12 cellular contexts compared by ENCODE assay signal in the genomic region with DNA sequence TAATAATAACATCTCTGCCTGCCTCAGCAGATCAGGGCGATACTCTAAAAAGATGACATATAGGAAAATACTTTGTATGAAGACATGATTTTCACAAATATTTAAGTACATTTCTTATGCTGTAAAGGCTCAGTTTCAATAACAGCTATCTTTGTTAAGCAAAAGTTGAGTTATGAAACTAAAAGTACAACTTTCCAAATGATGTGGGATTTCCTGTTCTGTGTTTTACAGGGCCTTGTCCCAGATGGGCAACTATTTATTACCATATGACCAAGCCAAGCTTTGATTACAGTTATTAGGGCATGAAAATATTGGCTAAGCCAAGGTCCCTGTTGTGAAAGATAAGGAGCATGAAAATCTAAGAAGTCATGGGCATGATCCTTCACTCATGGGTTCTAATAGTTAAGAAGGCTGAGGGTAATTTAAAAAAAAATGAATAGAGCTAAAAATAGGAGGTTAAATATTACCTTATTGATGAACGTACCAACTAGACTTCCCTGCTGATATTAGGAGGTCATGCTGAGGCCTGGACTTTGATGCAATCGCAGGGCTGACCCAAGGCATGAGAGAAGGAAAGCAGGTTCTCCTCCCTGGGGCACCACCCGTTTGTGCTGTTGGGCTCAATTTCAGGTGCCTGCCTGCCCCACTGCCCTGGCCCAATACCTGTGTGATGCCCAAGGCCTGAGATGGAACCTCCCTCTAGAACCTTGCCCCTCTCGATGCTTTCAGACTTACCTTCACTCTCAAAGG.
DNase-seq lines count a peak whose midpoint lies in the region; ATAC-seq and TF ChIP-seq lines count a peak whose summit lies in the region.
"Had no signal": no experiment of that assay in that cellular context is flagged by ENCODE, and none has a peak within 500 bp of the region (broad histone marks: within the 10 kb centered on the region; RNA-seq: fewer than 3 reads in every experiment).

No MANE protein-coding gene starts in this region.

- no peak for TF ChIP-seq RAD21 in SK-N-SH (IDR thresholded peaks at IDR 0.05; ENCODE audit: low read length)

- H4K20me1 ChIP-seq in SK-N-SH (ENCODE audit: insufficient read depth) = no peaks in the 10 kb centered on the region

- ATAC-seq in GM21515 (IDR thresholded peaks at IDR 0.05; ENCODE audit: unreplicated experiment) (peak; percentile 64), HG03439 (IDR thresholded peaks at IDR 0.05; ENCODE audit: unreplicated experiment) (peak; percentile 43)

- H3K4me3 ChIP-seq in mesenchymal stem cell (ENCODE audit: insufficient read depth in 1 of 2, low read depth in 1 of 2, low read length in 2 of 2) = no peak overlapping the region
- no peak overlapping the region for H3K4me3 ChIP-seq in SK-N-SH (ENCODE audit: low read depth in 2 of 2, low read length in 1 of 2)

- peaks cover 1% of the 10 kb centered on the region for H3K9me3 Mint-ChIP-seq in activated CD4-positive, alpha-beta T cell treated with anti-CD3 and anti-CD28 coated beads, Interleukin-2, amount 10 ng/mL, durations not matched to agents 7 days and 5 days
- H3K9me3 Mint-ChIP-seq: dendritic cell treated with granulocyte-macrophage colony-stimulating factor and Interleukin-4, amounts not matched to agents 40 ng/mL and 50 ng/mL, for 4 days had no signal

- no peaks in the 10 kb centered on the region for H3K79me1 ChIP-seq in mesenchymal stem cell (replicated peaks; ENCODE audit: low read length, poor library complexity, severe bottlenecking)

- H4K91ac ChIP-seq in mesenchymal stem cell (ENCODE audit: low read length) = peak overlapping the region; percentile 53

- H3K27me3 Mint-ChIP-seq in activated CD4-positive, alpha-beta T cell treated with anti-CD3 and anti-CD28 coated beads, Interleukin-2, amount 10 ng/mL, durations not matched to agents 7 days and 5 days = no peaks in the 10 kb centered on the region
- H3K27me3 Mint-ChIP-seq: dendritic cell treated with granulocyte-macrophage colony-stimulating factor and Interleukin-4, amounts not matched to agents 40 ng/mL and 50 ng/mL, for 4 days had no signal

- H3K36me3 ChIP-seq in mesenchymal stem cell (ENCODE audit: control insufficient read depth in 1 of 2, insufficient read depth in 2 of 2, low read depth in 1 of 2, low read length in 2 of 2) (no peaks in the 10 kb centered on the region), SK-N-SH (replicated peaks in 1 of 2; ENCODE audit: control insufficient read depth in 1 of 2, insufficient read depth in 2 of 2, low read length in 1 of 2) (no peaks in the 10 kb centered on the region)

- no peak overlapping the region for H3K27ac ChIP-seq in mesenchymal stem cell (ENCODE audit: low read length, poor library complexity, severe bottlenecking)
- H3K27ac ChIP-seq in SK-N-SH (ENCODE audit: low read depth in 2 of 2, low read length in 1 of 2) = no peak overlapping the region

- CTCF ChIA-PET in activated CD4-positive, alpha-beta T cell treated with anti-CD3 and anti-CD28 coated beads, Interleukin-2, amount 10 ng/mL, durations not matched to agents 7 days and 5 days (lab: Charles Lee) = interaction anchor here (0.8 to 1.9 kb wide), 5 partner anchors 10 to 202 kb away, joined by 3 to 6 read pairs (median 4); no protein-coding TSS in a partner anchor
- CTCF ChIA-PET in SK-N-SH (lab: Yijun Ruan, JAX) = no interaction called here

- H4K8ac ChIP-seq in mesenchymal stem cell (ENCODE audit: low read length) = peak overlapping the region; percentile 77

- no peak for TF ChIP-seq CTCF in SK-N-SH (IDR thresholded peaks at IDR 0.05)

- H3K4ac ChIP-seq in mesenchymal stem cell (ENCODE audit: low read depth in 1 of 2, low read length in 2 of 2) = no peak overlapping the region

- H3K4me3 Mint-ChIP-seq in activated CD4-positive, alpha-beta T cell treated with anti-CD3 and anti-CD28 coated beads, Interleukin-2, amount 10 ng/mL, durations not matched to agents 7 days and 5 days = no peak overlapping the region
- H3K4me3 Mint-ChIP-seq: dendritic cell treated with granulocyte-macrophage colony-stimulating factor and Interleukin-4, amounts not matched to agents 40 ng/mL and 50 ng/mL, for 4 days had no signal

- H3K4me1 ChIP-seq in mesenchymal stem cell (ENCODE audit: control insufficient read depth, insufficient read depth, low read depth, low read length) (no peaks in the 10 kb centered on the region), SK-N-SH (ENCODE audit: control insufficient read depth in 1 of 2, insufficient read depth in 2 of 2, low read depth in 1 of 2, low read length in 1 of 2) (no peaks in the 10 kb centered on the region)

- H3K9me3 ChIP-seq in mesenchymal stem cell (ENCODE audit: control insufficient read depth, low read length) (no peaks in the 10 kb centered on the region), SK-N-SH (no peaks in the 10 kb centered on the region)

- POLR2A ChIA-PET in activated CD4-positive, alpha-beta T cell treated with anti-CD3 and anti-CD28 coated beads, Interleukin-2, amount 10 ng/mL, durations not matched to agents 7 days and 5 days (lab: Charles Lee) = interaction anchor here (0.7 kb wide), 1 partner anchor 297 kb away, joined by 3 read pairs; no protein-coding TSS in a partner anchor
- POLR2A ChIA-PET in SK-N-SH (lab: Yijun Ruan, JAX) = no interaction called here

- H2AFZ ChIP-seq in mesenchymal stem cell (ENCODE audit: low read depth, low read length) (no peak overlapping the region), SK-N-SH (ENCODE audit: low read depth) (no peak overlapping the region)

- H3K18ac ChIP-seq in mesenchymal stem cell (ENCODE audit: low read depth in 1 of 2, low read length in 2 of 2) = peak overlapping the region in 1 of 2 experiments; percentile 16

- no peak overlapping the region for H2BK5ac ChIP-seq in mesenchymal stem cell (ENCODE audit: low read depth, low read length, poor library complexity, severe bottlenecking)

- H3K9me2 ChIP-seq in SK-N-SH = no peaks in the 10 kb centered on the region

- H2AK5ac ChIP-seq in mesenchymal stem cell (ENCODE audit: low read length, severe bottlenecking) = no peak overlapping the region

- peak overlapping the region; percentile 70 for H3K27ac Mint-ChIP-seq in activated CD4-positive, alpha-beta T cell treated with anti-CD3 and anti-CD28 coated beads, Interleukin-2, amount 10 ng/mL, durations not matched to agents 7 days and 5 days
- H3K27ac Mint-ChIP-seq: dendritic cell treated with granulocyte-macrophage colony-stimulating factor and Interleukin-4, amounts not matched to agents 40 ng/mL and 50 ng/mL, for 4 days had no signal

- no peak for DNase-seq in activated CD4-positive, alpha-beta T cell treated with anti-CD3 and anti-CD28 coated beads, Interleukin-2, amount 10 ng/mL, durations not matched to agents 7 days and 5 days
- DNase-seq in activated CD4-positive, alpha-beta T cell treated with anti-CD3 and anti-CD28 coated beads, Interleukin-2, amount 50 U/mL, for 4 hours = no peak
- no peak for DNase-seq in mesenchymal stem cell
- DNase-seq in NCI-H2171 (lab: John Stamatoyannopoulos, UW) = no peak
- no peak for DNase-seq in SK-N-SH
- no peak for DNase-seq in hypothalamus (lab: John Stamatoyannopoulos, UW)
- DNase-seq: activated CD8-positive, alpha-beta memory T cell treated with anti-CD3 and anti-CD28 coated beads, Interleukin-2, amount 50 U/mL, for 48 hours; NCI-H1105 treated with DMSO at 0.1 percent for 48 hours; SHP77 had no signal

- H3K27me3 ChIP-seq in mesenchymal stem cell (ENCODE audit: control insufficient read depth in 1 of 2, insufficient read depth in 1 of 2, low read length in 2 of 2) (peaks cover 0 to 10% of the 10 kb centered on the region in 2 experiments), SK-N-SH (ENCODE audit: insufficient read depth) (no peaks in the 10 kb centered on the region)

- H3K4me2 ChIP-seq in mesenchymal stem cell (ENCODE audit: low read length, poor library complexity, severe bottlenecking) = no peak overlapping the region
- no peak overlapping the region for H3K4me2 ChIP-seq in SK-N-SH

- H2BK15ac ChIP-seq in mesenchymal stem cell (ENCODE audit: low read depth, poor library complexity, severe bottlenecking) = no peak overlapping the region

- H2BK12ac ChIP-seq in mesenchymal stem cell (ENCODE audit: low read length in 2 of 2) = no peak overlapping the region

- no peaks in the 10 kb centered on the region for H3K79me2 ChIP-seq in SK-N-SH (ENCODE audit: insufficient read depth)

- WGBS in mesenchymal stem cell = 68% methylated on average over 4 of the region's 5 CpGs
- WGBS in SK-N-SH (ENCODE audit: low lambda C conversion rate) = 44% methylated on average over 5 of the region's 5 CpGs

- H3K4me1 Mint-ChIP-seq in activated CD4-positive, alpha-beta T cell treated with anti-CD3 and anti-CD28 coated beads, Interleukin-2, amount 10 ng/mL, durations not matched to agents 7 days and 5 days = peaks cover 75% of the 10 kb centered on the region

- no peak overlapping the region for H2BK120ac ChIP-seq in mesenchymal stem cell (ENCODE audit: low read depth, low read length)

- peaks cover 11% of the 10 kb centered on the region for H3K36me3 Mint-ChIP-seq in activated CD4-positive, alpha-beta T cell treated with anti-CD3 and anti-CD28 coated beads, Interleukin-2, amount 10 ng/mL, durations not matched to agents 7 days and 5 days (ENCODE audit: low read depth)

- no peak overlapping the region for H3K14ac ChIP-seq in mesenchymal stem cell (ENCODE audit: low read length in 2 of 2)

- no peak overlapping the region for H3K23ac ChIP-seq in mesenchymal stem cell (ENCODE audit: low read length in 2 of 2)

- TF ChIP-seq EP300 in SK-N-SH (IDR thresholded peaks at IDR 0.05; ENCODE audit: borderline replicate concordance in 1 of 2, low read depth in 1 of 2, low read length in 1 of 2) = no peak

- H3K9ac ChIP-seq in mesenchymal stem cell (ENCODE audit: low read length) (peak overlapping the region; percentile 9), SK-N-SH (no peak overlapping the region)

- no peaks in the 10 kb centered on the region for H3F3A ChIP-seq in SK-N-SH (replicated peaks; ENCODE audit: insufficient read depth)

TF ChIP-seq in SK-N-SH, 30 proteins besides CTCF, POLR2A, EP300 and RAD21 (continues in another document):
- TF ChIP-seq NFIC (IDR thresholded peaks at IDR 0.05; ENCODE audit: borderline replicate concordance) (no peak), SMC3 (IDR thresholded peaks at IDR 0.05; ENCODE audit: low read depth, low read length) (no peak), RCOR1 (IDR thresholded peaks at IDR 0.05; ENCODE audit: low read length) (no peak)
